2 cellular contexts compared by ENCODE assay signal in genomic region chr3:11735638-11736037, GRCh38.
TF ChIP-seq lines count a peak whose summit lies in the region.

No MANE protein-coding gene starts in this region.

TF ChIP-seq in HCT116, 20 proteins besides CTCF, POLR2A, EP300 and RAD21:
- peak; percentile 74; the same call in 1 of the 2 replicates for TF ChIP-seq MAX (IDR thresholded peaks at IDR 0.05)
- TF ChIP-seq FOSL1 (IDR thresholded peaks at IDR 0.05; ENCODE audit: low read depth), result no peak
TF ChIP-seq in HCT116: peak in this region for 1.

TF ChIP-seq in SK-N-SH, 30 proteins besides CTCF, POLR2A, EP300 and RAD21 (continued from another document):
- TF ChIP-seq NRF1 (IDR thresholded peaks at IDR 0.05; ENCODE audit: low read depth, low read length) (no peak), NFIC (IDR thresholded peaks at IDR 0.05; ENCODE audit: borderline replicate concordance) (no peak), CHD2 (IDR thresholded peaks at IDR 0.05; ENCODE audit: low read length, partially characterized antibody) (no peak), GABPA (IDR thresholded peaks at IDR 0.05; ENCODE audit: low read depth) (no peak), USF1 (IDR thresholded peaks at IDR 0.05; ENCODE audit: borderline replicate concordance, low read depth) (no peak), RCOR1 (IDR thresholded peaks at IDR 0.05; ENCODE audit: low read length) (no peak), POLR2AphosphoS5 (IDR thresholded peaks at IDR 0.05; ENCODE audit: low read depth, low read length) (no peak)
